Comparison of ENCODE assay signal across 16 cellular contexts in genomic region chr7:3914385-3914784, GRCh38.
DNase-seq lines count a peak whose midpoint lies in the region; ATAC-seq, FAIRE-seq and TF ChIP-seq lines count a peak whose summit lies in the region.
"Had no signal": no experiment of that assay in that cellular context is flagged by ENCODE, and none has a peak within 500 bp of the region (broad histone marks: within the 10 kb centered on the region; RNA-seq: fewer than 3 reads in every experiment).

No MANE protein-coding gene starts in this region.

- H3K27ac ChIP-seq in neutrophil: peak overlapping the region; percentile 62
- H3K27ac ChIP-seq: HL-60, RWPE1 had no signal

- H3K9me3 ChIP-seq in endocrine pancreas (ENCODE audit: control insufficient read depth, low read length): no peaks in the 10 kb centered on the region
- no peaks in the 10 kb centered on the region for H3K9me3 ChIP-seq in neutrophil
- H3K9me3 ChIP-seq: HAP-1 had no signal

- no peak overlapping the region for H3K9ac ChIP-seq in endocrine pancreas (ENCODE audit: control insufficient read depth, insufficient read depth, low read length)

- FAIRE-seq in frontal cortex (lab: Jason Lieb, UNC): no peak
- FAIRE-seq: GM12892, HTR-8/SVneo had no signal

- ATAC-seq in HG03571 (IDR thresholded peaks at IDR 0.05; ENCODE audit: unreplicated experiment): no peak

- H3K4me1 ChIP-seq in endocrine pancreas (ENCODE audit: control insufficient read depth, insufficient read depth, low read length) (peaks cover 19% of the 10 kb centered on the region), neutrophil (ENCODE audit: control insufficient read depth in 1 of 2, insufficient read depth in 1 of 2, low read depth in 1 of 2, low read length in 1 of 2) (peaks cover 35 to 58% of the 10 kb centered on the region in 2 experiments)
- H3K4me1 ChIP-seq: HAP-1 had no signal

- H3K27me3 ChIP-seq in endocrine pancreas (ENCODE audit: control insufficient read depth, insufficient read depth, low read length) (no peaks in the 10 kb centered on the region), neutrophil (no peaks in the 10 kb centered on the region)

- no peak for TF ChIP-seq CTCF in neutrophil (IDR thresholded peaks at IDR 0.05)

- H3K4me3 ChIP-seq in endocrine pancreas (ENCODE audit: control insufficient read depth, insufficient read depth, low read length) (peak overlapping the region; percentile 14), neutrophil (ENCODE audit: low read depth in 1 of 2, low read length in 1 of 2) (peak overlapping the region in 1 of 2 experiments; percentile 4)
- H3K4me3 ChIP-seq: HAP-1 had no signal

- no peaks in the 10 kb centered on the region for H3K36me3 ChIP-seq in endocrine pancreas (ENCODE audit: control insufficient read depth, insufficient read depth, low read length)
- H3K36me3 ChIP-seq in neutrophil: no peaks in the 10 kb centered on the region
- H3K36me3 ChIP-seq: HAP-1 had no signal

- peak; percentile 39 for DNase-seq in CD1c-positive myeloid dendritic cell (ENCODE audit: extremely low spot score)
- DNase-seq in NOMO-1 treated with dmso at 0.1 percent for 144 hours (lab: John Stamatoyannopoulos, UW; ENCODE audit: unreplicated experiment): peak; percentile 81
- DNase-seq in frontal cortex (ENCODE audit: low spot score in 2 of 2): no peak
- no peak for DNase-seq in iPS-NIHi11 (ENCODE audit: low spot score)
- DNase-seq: COR-L47, DMS153, NCI-H146, NCI-H524 had no signal

Comparison
In these comparisons a context has a peak if more than half of its experiments do, and no peak if none do; other contexts are left out.
1. DNase-seq: peak in CD1c-positive myeloid dendritic cell (single experiment) and NOMO-1 treated with dmso at 0.1 percent for 144 hours (single experiment); none in frontal cortex (0 of 2) and iPS-NIHi11 (single experiment).